Comparison of ENCODE assay signal across 11 cellular contexts in the genomic region with DNA sequence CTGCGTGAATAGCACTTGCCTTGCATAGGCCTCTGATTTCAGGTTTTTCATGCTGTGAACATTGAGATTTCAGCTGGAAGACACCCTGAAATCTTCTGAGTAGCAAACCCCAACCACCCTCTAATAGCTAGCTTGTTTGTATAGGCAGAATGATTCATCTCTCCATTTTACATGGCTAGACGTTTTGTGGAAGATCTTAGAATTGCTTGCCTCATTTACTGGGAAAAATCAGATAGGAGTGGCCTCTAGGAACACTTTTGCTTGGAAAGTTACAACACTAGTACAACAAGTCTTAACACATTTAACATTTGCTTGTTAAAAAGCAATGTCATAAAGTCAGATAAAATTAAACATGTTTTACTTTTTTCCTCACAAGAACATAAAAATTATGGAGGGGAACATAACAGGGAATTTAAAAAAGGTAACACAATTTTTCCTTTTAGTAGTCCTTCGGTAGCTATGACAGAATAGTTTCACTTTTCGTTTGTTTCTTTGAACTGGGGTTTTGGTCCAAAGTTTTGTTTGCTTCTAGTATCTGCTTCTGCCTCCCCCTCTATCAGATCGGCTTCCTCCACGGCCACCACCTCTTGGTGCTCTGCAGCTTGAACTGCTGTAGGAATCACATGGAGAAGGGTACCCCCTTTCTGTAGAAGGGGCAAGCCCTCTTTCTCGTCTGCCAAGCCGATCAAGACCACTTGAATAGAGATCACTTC.
"Had no signal": no experiment of that assay in that cellular context is flagged by ENCODE, and none has a peak within 500 bp of the region (broad histone marks: within the 10 kb centered on the region; RNA-seq: fewer than 3 reads in every experiment).

No MANE protein-coding gene starts in this region.

- H3K36me3 ChIP-seq: esophagus muscularis mucosa, upper lobe of right lung had no signal

- ATAC-seq: activated CD4-positive, CD25-positive, alpha-beta regulatory T cell treated with anti-CD3 and anti-CD28 coated beads, Interleukin-2, amount 50 U/mL, for 24 hours; activated T-cell treated with anti-CD3 and anti-CD28 coated beads, Interleukin-2, amount 50 U/mL, for 4 hours; stimulated activated naive CD8-positive, alpha-beta T cell treated with anti-CD3 and anti-CD28 coated beads, Interleukin-15, amount 100 ng/mL, for 72 hours; upper lobe of right lung had no signal

- DNase-seq: activated gamma-delta T cell; activated T-cell treated with anti-CD3 and anti-CD28 coated beads, Interleukin-2, amount 50 U/mL, for 4 hours; anterior cingulate cortex; dorsolateral prefrontal cortex; occipital lobe; stimulated activated CD4-positive, alpha-beta T cell treated with anti-CD3 and anti-CD28 coated beads, Interleukin-4, amount 100 ng/mL, for 1 hour; stimulated activated naive CD8-positive, alpha-beta T cell treated with anti-CD3 and anti-CD28 coated beads, Interleukin-15, amount 100 ng/mL, for 72 hours; testis; upper lobe of right lung had no signal

- H3K27ac ChIP-seq: dorsolateral prefrontal cortex, esophagus muscularis mucosa, testis, upper lobe of right lung had no signal

- H3K27me3 ChIP-seq: esophagus muscularis mucosa, testis, upper lobe of right lung had no signal

- H3K4me3 ChIP-seq: dorsolateral prefrontal cortex, esophagus muscularis mucosa, testis, upper lobe of right lung had no signal

- H3K4me1 ChIP-seq: esophagus muscularis mucosa, testis, upper lobe of right lung had no signal

- H3K9me3 ChIP-seq: esophagus muscularis mucosa, testis, upper lobe of right lung had no signal
